17 cellular contexts compared by ENCODE assay signal in the genomic region with DNA sequence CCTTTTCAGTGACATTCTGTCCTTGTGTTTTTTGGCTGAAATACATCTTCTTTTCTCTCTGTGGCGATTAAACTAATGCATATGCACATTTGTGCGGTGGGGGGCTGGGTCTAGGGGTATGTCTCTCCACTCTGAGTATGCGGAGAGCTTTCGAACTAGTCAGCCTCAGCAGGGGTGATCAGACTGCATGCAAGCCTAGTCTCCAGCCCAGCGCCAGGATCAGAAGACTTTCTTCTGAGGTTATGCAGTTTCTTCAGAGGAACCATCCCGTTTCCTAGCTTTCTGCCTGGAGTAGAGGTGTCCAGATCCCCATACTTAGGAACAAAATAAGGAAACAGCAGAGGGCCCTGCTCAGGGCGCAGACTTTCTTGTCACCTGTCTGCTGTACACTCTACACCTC.
"Had no signal": no experiment of that assay in that cellular context is flagged by ENCODE, and none has a peak within 500 bp of the region (broad histone marks: within the 10 kb centered on the region; RNA-seq: fewer than 3 reads in every experiment).

No MANE protein-coding gene starts in this region.

- H3K27ac Mint-ChIP-seq: activated CD4-positive, alpha-beta T cell treated with anti-CD3 and anti-CD28 coated beads, Interleukin-2, amount 10 ng/mL, durations not matched to agents 24 days and 14 days; activated CD8-positive, alpha-beta T cell treated with anti-CD3 and anti-CD28 coated beads, Interleukin-2, amount 10 ng/mL, durations not matched to agents 7 days and 5 days; activated naive CD4-positive, alpha-beta T cell treated with anti-CD3 and anti-CD28 coated beads for 36 hours; activated T-cell treated with anti-CD3 and anti-CD28 coated beads, Interleukin-2, amount 50 U/mL, for 24 hours; activated T-helper 2 cell treated with anti-CD3 and anti-CD28 coated beads, Interferon-gamma antibody, Interleukin-2, Interleukin-4, amounts not matched to agents 10 μg/mL and 5 μg/mL and 100 μg/mL, durations not matched to agents 14 hours and 24 hours and 36 hours; natural killer cell had no signal

- FAIRE-seq: pancreas, urothelium cell line had no signal

- H3K36me3 ChIP-seq: gastroesophageal sphincter, heart left ventricle, neutrophil, pancreas, spleen, tibial nerve had no signal

- H3K9me3 Mint-ChIP-seq: activated CD4-positive, alpha-beta T cell treated with anti-CD3 and anti-CD28 coated beads, Interleukin-2, amount 10 ng/mL, durations not matched to agents 24 days and 14 days; activated naive CD4-positive, alpha-beta T cell treated with anti-CD3 and anti-CD28 coated beads for 36 hours; activated T-cell treated with anti-CD3 and anti-CD28 coated beads, Interleukin-2, amount 50 U/mL, for 24 hours; activated T-helper 2 cell treated with anti-CD3 and anti-CD28 coated beads, Interferon-gamma antibody, Interleukin-2, Interleukin-4, amounts not matched to agents 10 μg/mL and 5 μg/mL and 100 μg/mL, durations not matched to agents 14 hours and 24 hours and 36 hours; natural killer cell had no signal

- H3K36me3 Mint-ChIP-seq: natural killer cell had no signal

- H3K9me3 ChIP-seq: neutrophil, pancreas had no signal

- H3K4me1 ChIP-seq: gastroesophageal sphincter, heart left ventricle, pancreas, spleen had no signal

- H3K27me3 ChIP-seq: tibial nerve had no signal

- H3K27ac ChIP-seq: gastroesophageal sphincter, heart left ventricle, neutrophil, pancreas, spleen, tibial nerve had no signal

- H3K4me3 ChIP-seq: gastroesophageal sphincter, heart left ventricle, pancreas, spleen, tibial nerve had no signal

- DNase-seq: activated CD4-positive, alpha-beta T cell treated with anti-CD3 and anti-CD28 coated beads, Interleukin-2, amount 10 ng/mL, durations not matched to agents 24 days and 14 days; activated CD8-positive, alpha-beta T cell treated with anti-CD3 and anti-CD28 coated beads, Interleukin-2, amount 10 ng/mL, durations not matched to agents 7 days and 5 days; activated naive CD4-positive, alpha-beta T cell treated with anti-CD3 and anti-CD28 coated beads for 36 hours; activated T-cell treated with anti-CD3 and anti-CD28 coated beads, Interleukin-2, amount 50 U/mL, for 24 hours; effector CD4-positive, alpha-beta T cell; heart left ventricle; natural killer cell; pancreas; spleen; stimulated activated naive CD4-positive, alpha-beta T cell treated with Interleukin-2 at 50 U/mL for 16 hours; T-helper 1 cell; T-helper 9 cell had no signal

- H3K4me1 Mint-ChIP-seq: activated CD4-positive, alpha-beta T cell treated with anti-CD3 and anti-CD28 coated beads, Interleukin-2, amount 10 ng/mL, durations not matched to agents 24 days and 14 days had no signal

- H3K4me3 Mint-ChIP-seq: activated CD4-positive, alpha-beta T cell treated with anti-CD3 and anti-CD28 coated beads, Interleukin-2, amount 10 ng/mL, durations not matched to agents 24 days and 14 days; activated CD8-positive, alpha-beta T cell treated with anti-CD3 and anti-CD28 coated beads, Interleukin-2, amount 10 ng/mL, durations not matched to agents 7 days and 5 days; activated naive CD4-positive, alpha-beta T cell treated with anti-CD3 and anti-CD28 coated beads for 36 hours; activated T-cell treated with anti-CD3 and anti-CD28 coated beads, Interleukin-2, amount 50 U/mL, for 24 hours; natural killer cell had no signal
